In genomic region chr3:56042326-56042951, GRCh38 we compare ENCODE assay signal across 8 cellular contexts.
DNase-seq lines count a peak whose midpoint lies in the region; ATAC-seq and TF ChIP-seq lines count a peak whose summit lies in the region.

No MANE protein-coding gene starts in this region.

- H3K27me3 Mint-ChIP-seq in HFFc6 (ENCODE audit: insufficient read depth): no peaks in the 10 kb centered on the region

- no peaks in the 10 kb centered on the region for H3K4me1 Mint-ChIP-seq in HFFc6 (ENCODE audit: low read depth)

- TF ChIP-seq POLR2A in heart left ventricle (IDR thresholded peaks at IDR 0.05) (no peak), erythroblast (IDR thresholded peaks at IDR 0.05; ENCODE audit: low read length) (no peak)

- H3K4me3 Mint-ChIP-seq in HFFc6: no peak overlapping the region

- H3K36me3 Mint-ChIP-seq in HFFc6 (ENCODE audit: low read depth): no peaks in the 10 kb centered on the region

- no peaks in the 10 kb centered on the region for H3K9me3 ChIP-seq in AG04450 (ENCODE audit: control insufficient read depth, insufficient read depth, low read length)
- H3K9me3 ChIP-seq in heart left ventricle: peaks cover 0 to 29% (median 13%) of the 10 kb centered on the region in 12 donors

- H3K9me3 Mint-ChIP-seq in HFFc6: peaks cover 13% of the 10 kb centered on the region

- H3K4me3 ChIP-seq in AG04450 (ENCODE audit: low read depth, low read length) (no peak overlapping the region), heart left ventricle (no peak overlapping the region)

- DNase-seq in AG04450 (ENCODE audit: low read depth, low spot score) (peak; percentile 21), HFFc6 (peak; percentile 30), heart left ventricle (no peak), superior temporal gyrus (ENCODE audit: extremely low spot score) (peak; percentile 74), GM19240 (ENCODE audit: insufficient read length, low spot score) (no peak), foreskin melanocyte (no peak), erythroblast (lab: John Stamatoyannopoulos, UW) (no peak)

- no peaks in the 10 kb centered on the region for H3K27me3 ChIP-seq in AG04450 (ENCODE audit: control insufficient read depth, insufficient read depth, low read length)
- H3K27me3 ChIP-seq in heart left ventricle: peaks cover 0 to 31% (median 0%) of the 10 kb centered on the region in 9 donors

- no peaks in the 10 kb centered on the region for H3K4me1 ChIP-seq in heart left ventricle

- TF ChIP-seq CTCF in AG04450 (IDR thresholded peaks at IDR 0.05; ENCODE audit: low read depth, low read length) (peak; percentile 65), HFFc6 (IDR thresholded peaks at IDR 0.05) (peak; percentile 71), heart left ventricle (IDR thresholded peaks at IDR 0.05) (peak in 11 of 12 donors; percentile 34 to 58 (median 52))

- H3K27ac ChIP-seq in AG04450 (ENCODE audit: low read depth, low read length): no peak overlapping the region
- H3K27ac ChIP-seq in heart left ventricle: no peak overlapping the region

- no peaks in the 10 kb centered on the region for H3K36me3 ChIP-seq in heart left ventricle

- intact Hi-C loops in heart left ventricle (cut with DNase I): loop anchor here (2.0 to 10.0 kb wide), 6 partner anchors 295 to 560 kb away; partner anchors contain the start of gene WNT5A (in 7 of the 10)

- H3K27ac Mint-ChIP-seq in HFFc6: no peak overlapping the region

- WGBS in heart left ventricle, 4 donors: 51 to 57% (median 53%) methylated on average over 10 of the region's 10 CpGs

- POLR2A ChIA-PET in AG04450 (lab: Yijun Ruan, JAX): no interaction called here

- peak; percentile 95 for ATAC-seq in SK-N-SH treated with all-trans-retinoic acid at 6 μM for 48 hours
- ATAC-seq in heart left ventricle: peak; percentile 51 to 80 (median 74)

- CTCF ChIA-PET in AG04450 (lab: Charles Lee): interaction anchor here (0.5 to 1.6 kb wide), 11 partner anchors 170 to 1252 kb away, joined by 3 to 5 read pairs (median 3); no protein-coding TSS in a partner anchor

TF ChIP-seq in SK-N-SH treated with all-trans-retinoic acid at 6 μM for 48 hours, 23 proteins besides CTCF, POLR2A, EP300 and RAD21:
- no peak for TF ChIP-seq TOX (CRISPR knock-in tag; IDR thresholded peaks at IDR 0.05; ENCODE audit: borderline replicate concordance)
- no peak for TF ChIP-seq ZNF565 (CRISPR knock-in tag; conservative IDR thresholded peaks at IDR 0.05; ENCODE audit: low read depth)
- TF ChIP-seq ZFP30 (CRISPR knock-in tag; IDR thresholded peaks at IDR 0.05): no peak
- no peak for TF ChIP-seq RARB (CRISPR knock-in tag; IDR thresholded peaks at IDR 0.05)
- no peak for TF ChIP-seq ZNF8 (CRISPR knock-in tag; IDR thresholded peaks at IDR 0.05)
- no peak for TF ChIP-seq GLIS3 (CRISPR knock-in tag; IDR thresholded peaks at IDR 0.05)
- no peak for TF ChIP-seq ZC3H10 (CRISPR knock-in tag; IDR thresholded peaks at IDR 0.05)
- TF ChIP-seq ESRRG (CRISPR knock-in tag; IDR thresholded peaks at IDR 0.05): no peak
- TF ChIP-seq ARNTL (CRISPR knock-in tag; IDR thresholded peaks at IDR 0.05; ENCODE audit: borderline replicate concordance, low read depth): no peak
- TF ChIP-seq PPARA (CRISPR knock-in tag; IDR thresholded peaks at IDR 0.05; ENCODE audit: borderline replicate concordance): no peak
- TF ChIP-seq PATZ1 (CRISPR knock-in tag; IDR thresholded peaks at IDR 0.05; ENCODE audit: borderline replicate concordance): no peak
- TF ChIP-seq CSDC2 (CRISPR knock-in tag; IDR thresholded peaks at IDR 0.05): no peak
- no peak for TF ChIP-seq ZNF70 (CRISPR knock-in tag; IDR thresholded peaks at IDR 0.05)
- TF ChIP-seq CSRNP3 (CRISPR knock-in tag; IDR thresholded peaks at IDR 0.05): no peak
- TF ChIP-seq TSHZ2 (CRISPR knock-in tag; IDR thresholded peaks at IDR 0.05): no peak
- no peak for TF ChIP-seq ISL1 (CRISPR knock-in tag; IDR thresholded peaks at IDR 0.05)

Comparison
In these comparisons a context has a peak if more than half of its experiments do, and no peak if none do; other contexts are left out.
1. DNase-seq: peak in AG04450 (single experiment), HFFc6 (single experiment) and superior temporal gyrus (single experiment); none in heart left ventricle (0 of 5), GM19240 (single experiment), foreskin melanocyte (single experiment) and erythroblast (0 of 2).
2. Peak in every context shown above with its lines, with median percentiles within 50 percentile points of each other: CTCF ChIP-seq.